1 cellular context compared by ENCODE assay signal in the genomic region with DNA sequence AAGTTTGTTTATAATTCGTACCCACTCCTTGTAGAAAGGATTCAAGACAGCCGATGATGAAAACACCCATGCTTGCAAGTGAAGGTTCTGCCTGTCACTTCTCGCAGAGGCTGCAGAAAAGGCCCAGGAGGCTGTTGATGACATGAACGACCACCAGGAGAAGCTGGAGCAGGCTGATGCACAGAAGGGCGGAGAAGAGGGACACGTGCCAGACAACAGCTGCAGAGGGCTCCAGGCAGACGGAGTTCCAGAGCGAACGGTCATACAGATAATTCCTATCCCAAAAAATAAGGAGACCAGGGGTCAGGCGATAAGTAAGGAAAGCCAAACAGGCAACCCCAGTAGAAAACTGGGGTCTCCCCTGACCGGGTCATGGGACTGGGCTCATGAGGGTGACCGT.
TF ChIP-seq lines count a peak whose summit lies in the region.

No MANE protein-coding gene starts in this region.

TF ChIP-seq in GM12878, 131 proteins besides CTCF, POLR2A, EP300 and RAD21 (continued from another document):
- TF ChIP-seq, protein P1, sequence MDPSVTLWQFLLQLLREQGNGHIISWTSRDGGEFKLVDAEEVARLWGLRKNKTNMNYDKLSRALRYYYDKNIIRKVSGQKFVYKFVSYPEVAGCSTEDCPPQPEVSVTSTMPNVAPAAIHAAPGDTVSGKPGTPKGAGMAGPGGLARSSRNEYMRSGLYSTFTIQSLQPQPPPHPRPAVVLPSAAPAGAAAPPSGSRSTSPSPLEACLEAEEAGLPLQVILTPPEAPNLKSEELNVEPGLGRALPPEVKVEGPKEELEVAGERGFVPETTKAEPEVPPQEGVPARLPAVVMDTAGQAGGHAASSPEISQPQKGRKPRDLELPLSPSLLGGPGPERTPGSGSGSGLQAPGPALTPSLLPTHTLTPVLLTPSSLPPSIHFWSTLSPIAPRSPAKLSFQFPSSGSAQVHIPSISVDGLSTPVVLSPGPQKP (IDR thresholded peaks at IDR 0.05; ENCODE audit: low read depth, low read length), result no peak
- TF ChIP-seq GABPA (IDR thresholded peaks at IDR 0.05; ENCODE audit: low read depth), result no peak
- TF ChIP-seq ZNF207 (IDR thresholded peaks at IDR 0.05; ENCODE audit: borderline replicate concordance), result no peak
- no peak for TF ChIP-seq TARDBP (IDR thresholded peaks at IDR 0.05; ENCODE audit: borderline replicate concordance)
- no peak for TF ChIP-seq MEF2A (IDR thresholded peaks at IDR 0.05; ENCODE audit: insufficient read depth, low read depth, low read length)
- no peak for TF ChIP-seq ZNF217 (IDR thresholded peaks at IDR 0.05)
- TF ChIP-seq MTA3 (IDR thresholded peaks at IDR 0.05; ENCODE audit: borderline replicate concordance, low read length), result no peak
- TF ChIP-seq ZNF274 (IDR thresholded peaks at IDR 0.05; ENCODE audit: insufficient read depth, insufficient read length), result no peak
- no peak for TF ChIP-seq ZNF24 (IDR thresholded peaks at IDR 0.05)
- no peak for TF ChIP-seq TCF3 (IDR thresholded peaks at IDR 0.05; ENCODE audit: borderline replicate concordance, insufficient read depth, low read depth, low read length)
